In the genomic region with DNA sequence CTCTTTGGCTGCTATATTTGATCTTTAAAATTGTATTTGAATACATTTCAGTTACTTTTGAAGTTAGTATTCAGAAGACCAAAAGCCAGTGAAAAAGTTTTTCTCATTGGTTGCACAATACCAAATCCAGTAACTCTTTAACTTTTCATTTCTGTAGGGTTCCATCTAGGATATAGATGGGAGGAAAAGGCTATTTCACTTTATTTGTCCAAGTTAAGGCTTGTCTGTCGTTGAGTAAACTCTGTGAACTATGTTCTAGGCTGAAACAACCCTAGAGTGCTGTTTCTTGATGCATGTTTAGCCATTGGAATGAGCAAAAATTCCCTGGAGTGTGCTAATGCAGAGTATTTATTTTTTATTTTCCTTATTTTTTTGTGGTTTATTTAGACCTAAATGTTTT, we compare ENCODE assay signal across 5 cellular contexts.
"Had no signal": no experiment of that assay in that cellular context is flagged by ENCODE, and none has a peak within 500 bp of the region (broad histone marks: within the 10 kb centered on the region; RNA-seq: fewer than 3 reads in every experiment).

No MANE protein-coding gene starts in this region.

- ATAC-seq: GM23338, K562 had no signal

- H3K9me3 Mint-ChIP-seq: GM23338 had no signal

- DNase-seq: H9, HCEC 1CT, KG1 had no signal

- H3K27ac Mint-ChIP-seq: GM23338, H9 had no signal

- H3K4me1 Mint-ChIP-seq: GM23338, H9 had no signal

- H3K4me3 ChIP-seq: GM23338, K562 had no signal

- H3K4me3 Mint-ChIP-seq: GM23338, H9 had no signal
